Comparison of ENCODE assay signal across 16 cellular contexts in the genomic region with DNA sequence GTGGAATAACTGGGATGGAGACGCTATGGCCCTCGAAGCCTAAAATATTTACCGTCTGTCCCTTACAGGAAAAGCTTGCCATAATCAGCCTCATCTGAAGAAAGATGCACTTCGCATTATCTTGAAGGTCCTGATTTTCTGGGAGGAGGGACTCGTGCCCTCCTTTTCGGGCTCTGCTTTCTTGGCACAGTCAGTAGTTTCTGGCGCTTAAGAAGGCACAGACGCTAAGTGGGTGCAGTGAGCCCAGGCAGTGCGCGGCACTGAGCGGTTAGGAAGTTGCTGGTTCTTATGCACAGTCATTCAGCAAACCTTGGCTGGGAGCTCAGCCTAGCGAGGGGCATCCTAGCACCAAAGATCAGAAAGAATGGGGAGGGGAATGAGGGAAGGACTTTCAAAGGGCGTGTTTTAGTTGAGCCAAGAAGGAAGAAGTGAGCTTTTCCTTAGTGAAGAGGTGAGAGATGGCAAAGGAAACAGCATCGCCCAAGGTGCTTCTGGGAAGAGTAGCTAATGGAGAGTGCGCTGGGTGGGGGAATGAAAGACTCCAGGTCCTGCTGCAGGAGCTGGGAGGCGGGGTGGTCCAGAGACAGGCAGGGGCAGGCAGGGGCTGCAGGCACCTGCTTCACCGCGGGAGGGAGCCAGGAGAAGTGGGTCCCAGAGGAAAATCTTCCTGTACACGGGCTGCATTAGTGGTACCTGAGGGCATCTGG.
DNase-seq lines count a peak whose midpoint lies in the region; ATAC-seq and TF ChIP-seq lines count a peak whose summit lies in the region.
"Had no signal": no experiment of that assay in that cellular context is flagged by ENCODE, and none has a peak within 500 bp of the region (broad histone marks: within the 10 kb centered on the region; RNA-seq: fewer than 3 reads in every experiment).

No MANE protein-coding gene starts in this region.

- no peak overlapping the region for H2BK20ac ChIP-seq in H9 (ENCODE audit: low read depth, low read length, poor library complexity, severe bottlenecking)

- H3T11ph ChIP-seq in H9 (ENCODE audit: low read length): no peak overlapping the region

- H2BK15ac ChIP-seq in H9 (ENCODE audit: low read depth, low read length): no peak overlapping the region

- no peak overlapping the region for H4K5ac ChIP-seq in H9 (ENCODE audit: insufficient read length, low read depth, low read length)

- H3K9me3 ChIP-seq in H9 (ENCODE audit: control insufficient read depth, low read depth, low read length) (no peaks in the 10 kb centered on the region), endodermal cell (ENCODE audit: control insufficient read depth, low read length) (no peaks in the 10 kb centered on the region), smooth muscle cell (replicated peaks; ENCODE audit: low read depth) (no peaks in the 10 kb centered on the region)

- POLR2A ChIA-PET in activated CD4-positive, alpha-beta T cell treated with anti-CD3 and anti-CD28 coated beads for 36 hours (lab: Charles Lee): interaction anchor here (0.6 kb wide), 1 partner anchor 60 kb away, joined by 6 read pairs; no protein-coding TSS in a partner anchor

- 0 out of 3 replicates have a peak, but pooled peaks have one; percentile 20 for TF ChIP-seq CTCF in H9 (conservative IDR thresholded peaks at IDR 0.05)
- peak; percentile 25 for TF ChIP-seq CTCF in endodermal cell (conservative IDR thresholded peaks at IDR 0.05)
- peak; percentile 10 for TF ChIP-seq CTCF in retinal pigment epithelial cell (conservative IDR thresholded peaks at IDR 0.05; ENCODE audit: low read depth, low read length)
- no peak for TF ChIP-seq CTCF in smooth muscle cell (IDR thresholded peaks at IDR 0.05; ENCODE audit: borderline replicate concordance, insufficient read depth, poor library complexity, severe bottlenecking)

- no peaks in the 10 kb centered on the region for H4K20me1 ChIP-seq in H9 (ENCODE audit: control insufficient read depth, insufficient read depth, insufficient read length)
- no peaks in the 10 kb centered on the region for H4K20me1 ChIP-seq in smooth muscle cell (ENCODE audit: low read depth)

- H2BK12ac ChIP-seq in H9 (ENCODE audit: insufficient read length, low read depth, low read length): no peak overlapping the region

- no peak overlapping the region for H3K18ac ChIP-seq in H9 (ENCODE audit: insufficient read length, low read depth, low read length)

- H3K27ac ChIP-seq in H9 (ENCODE audit: insufficient read length, low read depth, low read length): no peak overlapping the region
- no peak overlapping the region for H3K27ac ChIP-seq in endodermal cell (ENCODE audit: low read depth, low read length)
- H3K27ac ChIP-seq in smooth muscle cell (ENCODE audit: low read depth): no peak overlapping the region
- H3K27ac ChIP-seq: brain microvascular endothelial cell, epithelial cell of prostate had no signal

- H2AFZ ChIP-seq in H9 (ENCODE audit: low read length) (no peak overlapping the region), smooth muscle cell (ENCODE audit: low read depth) (no peak overlapping the region)

- ATAC-seq in activated CD4-positive, alpha-beta T cell treated with anti-CD3 and anti-CD28 coated beads for 36 hours: no peak
- no peak for ATAC-seq in GM21737 (IDR thresholded peaks at IDR 0.05; ENCODE audit: unreplicated experiment)

- no peaks in the 10 kb centered on the region for H3K79me1 ChIP-seq in H9 (ENCODE audit: insufficient read depth, low read depth, low read length, poor library complexity, severe bottlenecking)

- H3K14ac ChIP-seq in H9 (ENCODE audit: insufficient read depth, low read length): no peak overlapping the region

- no peak overlapping the region for H2AK5ac ChIP-seq in H9 (ENCODE audit: insufficient read length, low read length)

- intact Hi-C loops in activated CD4-positive, alpha-beta T cell treated with anti-CD3 and anti-CD28 coated beads for 36 hours (cut with DNase I, micrococcal nuclease): loop anchor here (1.0 to 5.0 kb wide), 10 partner anchors 125 to 400 kb away; a partner anchor contains a TSS

- H3K27ac Mint-ChIP-seq in activated CD4-positive, alpha-beta T cell treated with anti-CD3 and anti-CD28 coated beads for 36 hours: peak overlapping the region; percentile 47
- H3K27ac Mint-ChIP-seq in H9 (peak overlapping the region in 1 of 3 experiments; percentile 2; a peak in 1 of 7 replicates), endodermal cell (no peak overlapping the region)
- H3K27ac Mint-ChIP-seq: activated B cell treated with CpG ODN at 0.5 μM for 24 hours had no signal

- CTCF ChIA-PET in activated CD4-positive, alpha-beta T cell treated with anti-CD3 and anti-CD28 coated beads for 36 hours (lab: Charles Lee): interaction anchor here (0.7 to 3.8 kb wide), 19 partner anchors 10 to 396 kb away, joined by 3 to 24 read pairs (median 4); a partner anchor contains a TSS

- H3K4me3 ChIP-seq in endodermal cell (ENCODE audit: low read length) (no peak overlapping the region), retinal pigment epithelial cell (ENCODE audit: low read length) (no peak overlapping the region), smooth muscle cell (no peak overlapping the region)

- no peak overlapping the region for H4K91ac ChIP-seq in H9 (ENCODE audit: insufficient read length, low read depth, low read length)

- peaks cover 13% of the 10 kb centered on the region for H3K36me3 Mint-ChIP-seq in activated CD4-positive, alpha-beta T cell treated with anti-CD3 and anti-CD28 coated beads for 36 hours (ENCODE audit: low read depth)
- H3K36me3 Mint-ChIP-seq in H9 (ENCODE audit: insufficient read depth in 1 of 3, low read depth in 3 of 3) (peaks cover 0 to 8% (median 2%) of the 10 kb centered on the region in 3 experiments; a peak in 4 of 7 replicates), endodermal cell (ENCODE audit: low read depth) (no peaks in the 10 kb centered on the region)

- no peaks in the 10 kb centered on the region for H3K9me3 Mint-ChIP-seq in activated CD4-positive, alpha-beta T cell treated with anti-CD3 and anti-CD28 coated beads for 36 hours (ENCODE audit: low read depth)
- peaks cover 3 to 9% of the 10 kb centered on the region in 2 experiments; a peak in 4 of 5 replicates for H3K9me3 Mint-ChIP-seq in H9
- peaks cover 2% of the 10 kb centered on the region for H3K9me3 Mint-ChIP-seq in endodermal cell
- H3K9me3 Mint-ChIP-seq: activated B cell treated with CpG ODN at 0.5 μM for 24 hours; activated naive CD4-positive, alpha-beta T cell treated with anti-CD3 and anti-CD28 coated beads, Interleukin-2, amount 50 U/mL, for 24 hours; CD4-positive, alpha-beta T cell had no signal

- H3K27me3 ChIP-seq in H9 (ENCODE audit: insufficient read depth, low read length): no peaks in the 10 kb centered on the region
- no peaks in the 10 kb centered on the region for H3K27me3 ChIP-seq in endodermal cell (ENCODE audit: control insufficient read depth, insufficient read depth, low read length, poor library complexity, severe bottlenecking)
- H3K27me3 ChIP-seq in smooth muscle cell (ENCODE audit: low read depth): peaks cover 5% of the 10 kb centered on the region
- H3K27me3 ChIP-seq: brain microvascular endothelial cell had no signal

- H3K36me3 ChIP-seq in endodermal cell (ENCODE audit: control insufficient read depth, insufficient read depth, low read length) (no peaks in the 10 kb centered on the region), smooth muscle cell (ENCODE audit: low read depth) (no peaks in the 10 kb centered on the region)
- H3K36me3 ChIP-seq: brain microvascular endothelial cell had no signal

- H2BK5ac ChIP-seq in H9 (ENCODE audit: insufficient read length, low read length): no peak overlapping the region

- no peak overlapping the region for H3K4me2 ChIP-seq in H9 (ENCODE audit: insufficient read depth, insufficient read length, low read length)
- H3K4me2 ChIP-seq in smooth muscle cell: no peak overlapping the region

- H3K4ac ChIP-seq in H9 (ENCODE audit: low read depth, low read length): no peak overlapping the region

- H3K9ac ChIP-seq in H9 (ENCODE audit: extremely low read depth, insufficient read length, low read length): no peak overlapping the region
- H3K9ac ChIP-seq in endodermal cell (ENCODE audit: extremely low read depth, low read length, poor library complexity, severe bottlenecking): no peak overlapping the region
- no peak overlapping the region for H3K9ac ChIP-seq in smooth muscle cell (ENCODE audit: low read depth)

- no peak overlapping the region for H2BK120ac ChIP-seq in H9 (ENCODE audit: low read depth, low read length, poor library complexity, severe bottlenecking)

- H3K79me2 ChIP-seq in H9 (ENCODE audit: insufficient read depth, low read length) (no peaks in the 10 kb centered on the region), smooth muscle cell (ENCODE audit: low read depth) (no peaks in the 10 kb centered on the region)

- H3K56ac ChIP-seq in H9 (ENCODE audit: insufficient read length, low read depth, low read length): no peak overlapping the region

- no peak overlapping the region for H3K23ac ChIP-seq in H9 (ENCODE audit: insufficient read length, low read depth, low read length)

- peak; percentile 17 for DNase-seq in activated CD4-positive, alpha-beta T cell treated with anti-CD3 and anti-CD28 coated beads for 36 hours
- DNase-seq in activated CD4-positive, alpha-beta T cell treated with anti-CD3 and anti-CD28 coated beads for 1 hour: no peak
- no peak for DNase-seq in H9
- DNase-seq in endodermal cell: no peak
- DNase-seq in retinal pigment epithelial cell (ENCODE audit: low read depth): no peak
- no peak for DNase-seq in stimulated activated CD4-positive, alpha-beta T cell treated with anti-CD3 and anti-CD28 coated beads, Interleukin-1b, Interleukin-23, amount 100 ng/mL, for 48 hours
- DNase-seq in smooth muscle cell (lab: John Stamatoyannopoulos, UW; ENCODE audit: unreplicated experiment): no peak
- DNase-seq: NCI-H1436 treated with DMSO at 0.1 percent for 48 hours had no signal

- H3K4me3 Mint-ChIP-seq in activated CD4-positive, alpha-beta T cell treated with anti-CD3 and anti-CD28 coated beads for 36 hours: no peak overlapping the region
- H3K4me3 Mint-ChIP-seq in H9 (no peak overlapping the region), endodermal cell (no peak overlapping the region)

- H3K27me3 Mint-ChIP-seq in activated CD4-positive, alpha-beta T cell treated with anti-CD3 and anti-CD28 coated beads for 36 hours: no peaks in the 10 kb centered on the region
- H3K27me3 Mint-ChIP-seq in H9 (ENCODE audit: low read depth) (peaks cover 2% of the 10 kb centered on the region; the same call in 1 of the 2 replicates), endodermal cell (ENCODE audit: insufficient read depth) (no peaks in the 10 kb centered on the region)
- H3K27me3 Mint-ChIP-seq: activated B cell treated with CpG ODN at 0.5 μM for 24 hours; activated naive CD4-positive, alpha-beta T cell treated with anti-CD3 and anti-CD28 coated beads, Interleukin-2, amount 50 U/mL, for 24 hours; CD4-positive, alpha-beta T cell; naive thymus-derived CD4-positive, alpha-beta T cell; T-helper 17 cell had no signal

- no peaks in the 10 kb centered on the region for H3F3A ChIP-seq in smooth muscle cell (ENCODE audit: low read depth)

- no peaks in the 10 kb centered on the region for H3K23me2 ChIP-seq in H9 (ENCODE audit: insufficient read length, low read depth, low read length, poor library complexity, severe bottlenecking)

- no CpG with 5 or more reads among the region's 19 CpGs for WGBS in H9 (ENCODE audit: extremely low coverage, insufficient read length, low lambda C conversion rate)
- 93 to 94% methylated on average over 14 to 19 of the region's 19 CpGs for WGBS in endodermal cell (ENCODE audit: insufficient coverage in 1 of 2, insufficient read length in 1 of 2), 2 experiments
- 95% methylated on average over 19 of the region's 19 CpGs for WGBS in smooth muscle cell (ENCODE audit: low lambda C conversion rate)

- no peak overlapping the region for H4K8ac ChIP-seq in H9 (replicated peaks; ENCODE audit: insufficient read length, low read depth, low read length)

- peaks cover 44% of the 10 kb centered on the region for H3K4me1 Mint-ChIP-seq in activated CD4-positive, alpha-beta T cell treated with anti-CD3 and anti-CD28 coated beads for 36 hours
- peaks cover 17 to 18% of the 10 kb centered on the region in 2 experiments for H3K4me1 Mint-ChIP-seq in H9
- peaks cover 9% of the 10 kb centered on the region for H3K4me1 Mint-ChIP-seq in endodermal cell

- H3K4me1 ChIP-seq in H9 (ENCODE audit: insufficient read depth, low read length) (peaks cover 2% of the 10 kb centered on the region; the same call in 1 of the 2 replicates), endodermal cell (ENCODE audit: control insufficient read depth, insufficient read depth, low read length) (no peaks in the 10 kb centered on the region), smooth muscle cell (ENCODE audit: low read depth) (peaks cover 4% of the 10 kb centered on the region)
